2 cellular contexts compared by ENCODE assay signal in genomic region chr9:115018547-115019435, GRCh38.
A peak's percentile ranks its signal among the peaks of the same experiment; 100 is the strongest.
TF ChIP-seq lines count a peak whose summit lies in the region.

No MANE protein-coding gene starts in this region.

TF ChIP-seq in IMR-90, 13 proteins besides CTCF, POLR2A, EP300 and RAD21:
- TF ChIP-seq MXI1 (IDR thresholded peaks at IDR 0.05; ENCODE audit: borderline replicate concordance, low read depth, low read length) (0 out of 2 replicates have a peak, but pooled peaks have one; percentile 33), MAFK (IDR thresholded peaks at IDR 0.05; ENCODE audit: low read depth, low read length) (peak; percentile 19), CHD1 (IDR thresholded peaks at IDR 0.05; ENCODE audit: low read depth, low read length) (no peak), FOS (IDR thresholded peaks at IDR 0.05; ENCODE audit: low read depth, low read length) (peak; percentile 43; the same call in 1 of the 2 replicates), ELK1 (IDR thresholded peaks at IDR 0.05; ENCODE audit: borderline replicate concordance, low read depth, low read length) (no peak), RCOR1 (IDR thresholded peaks at IDR 0.05; ENCODE audit: insufficient replicate concordance, low read length) (no peak), MAZ (IDR thresholded peaks at IDR 0.05; ENCODE audit: borderline replicate concordance, low read depth, low read length) (no peak), CEBPB (IDR thresholded peaks at IDR 0.05; ENCODE audit: low read depth, low read length) (peak; percentile 57; the same call in 1 of the 2 replicates), BHLHE40 (IDR thresholded peaks at IDR 0.05; ENCODE audit: low read depth, low read length) (no peak), SMC3 (IDR thresholded peaks at IDR 0.05; ENCODE audit: low read depth, low read length) (no peak)

TF ChIP-seq in GM12878, 131 proteins besides CTCF, POLR2A, EP300 and RAD21:
- TF ChIP-seq NR2F1 (conservative IDR thresholded peaks at IDR 0.05) = no peak
- TF ChIP-seq TCF7 (IDR thresholded peaks at IDR 0.05; ENCODE audit: borderline replicate concordance) = peak; percentile 79; the same call in 1 of the 2 replicates
- no peak for TF ChIP-seq YBX1 (IDR thresholded peaks at IDR 0.05)
- TF ChIP-seq RFX5 (IDR thresholded peaks at IDR 0.05; ENCODE audit: low read depth, low read length) = no peak
- no peak for TF ChIP-seq POLR2AphosphoS5 (IDR thresholded peaks at IDR 0.05; ENCODE audit: low read length)
- TF ChIP-seq NFYA (IDR thresholded peaks at IDR 0.05; ENCODE audit: borderline replicate concordance, low read depth, low read length) = no peak
- no peak for TF ChIP-seq YY1 (IDR thresholded peaks at IDR 0.05; ENCODE audit: low read depth, low read length)
- peak; percentile 87 for TF ChIP-seq RUNX3 (IDR thresholded peaks at IDR 0.05; ENCODE audit: low read length)
- no peak for TF ChIP-seq JUND (IDR thresholded peaks at IDR 0.05; ENCODE audit: low read depth, low read length)
- no peak for TF ChIP-seq MXI1 (IDR thresholded peaks at IDR 0.05; ENCODE audit: low read depth, low read length)
- no peak for TF ChIP-seq ZNF217 (IDR thresholded peaks at IDR 0.05)
- TF ChIP-seq PBX3 (IDR thresholded peaks at IDR 0.05; ENCODE audit: insufficient replicate concordance, low read depth, low read length) = no peak
- TF ChIP-seq EGR1 (IDR thresholded peaks at IDR 0.05; ENCODE audit: borderline replicate concordance in 1 of 2, low read depth in 2 of 2, low read length in 2 of 2) = no peak
